In genomic region chr11:64185323-64186204, GRCh38 we compare ENCODE assay signal across 8 cellular contexts. TPM values are rescaled to one million over a fixed set of nuclear protein-coding genes. Genes with fewer than 3 reads are reported as not detected.
DNase-seq lines count a peak whose midpoint lies in the region; ATAC-seq, FAIRE-seq and TF ChIP-seq lines count a peak whose summit lies in the region.

TSS of gene STIP1 (plus strand) at chr11:64186171. CDS start at chr11:64186262, 91 bp downstream.

- peaks cover 0 to 12% (median 0%) of the 10 kb centered on the region in 5 experiments for H3K9me3 Mint-ChIP-seq in brain

- ATAC-seq in GM18520 (IDR thresholded peaks at IDR 0.05; ENCODE audit: unreplicated experiment) (peak; percentile 84), HG03064 (IDR thresholded peaks at IDR 0.05; ENCODE audit: low read depth, unreplicated experiment) (peak; percentile 84), gastrocnemius medialis (peak; percentile 84 to 85)

- peak within 1 kb of the TSS; percentile 95 to 99 (median 98) for H3K27ac ChIP-seq in gastrocnemius medialis

- no peaks in the 10 kb centered on the region for H3K36me3 ChIP-seq in gastrocnemius medialis

- peak in 1 of 2 experiments; percentile 43 for TF ChIP-seq CTCF in brain (conservative IDR thresholded peaks at IDR 0.05)
- peak; percentile 50 to 76 (median 67) for TF ChIP-seq CTCF in gastrocnemius medialis (IDR thresholded peaks at IDR 0.05 in 4 of 5, conservative IDR thresholded peaks at IDR 0.05 in 1 of 5)

- FAIRE-seq in TTC549 (lab: Jason Lieb, UNC): peak; percentile 91

- peak; percentile 100 for DNase-seq in A172 (ENCODE audit: low spot score)
- peak; percentile 99 for DNase-seq in NCI-H2107 treated with DMSO at 0.1 percent for 48 hours (lab: John Stamatoyannopoulos, UW; ENCODE audit: unreplicated experiment)
- DNase-seq in iPS DF 4.7 (ENCODE audit: extremely low read depth, low spot score): peak; percentile 98
- DNase-seq in gastrocnemius medialis: peak; percentile 100

- H3K27me3 Mint-ChIP-seq in brain: peaks cover 7% of the 10 kb centered on the region

- in situ Hi-C loops in gastrocnemius medialis (cut with MboI; ENCODE audit: low sequenced_read_pairs in 4 of 4): no loop called here

- peak within 1 kb of the TSS; percentile 68 to 85 (median 77) for H3K4me3 ChIP-seq in gastrocnemius medialis

- no peaks in the 10 kb centered on the region for H3K9me3 ChIP-seq in gastrocnemius medialis

- H3K4me1 Mint-ChIP-seq in brain: peaks cover 52% of the 10 kb centered on the region

- intact Hi-C loops in gastrocnemius medialis (cut with DNase I; ENCODE audit: low total_unique reads): loop anchor here (2.0 to 10.0 kb wide), 3 partner anchors 41 to 511 kb away; partner anchors contain the start of genes ATL3, NUDT22 and TRPT1

- H3K4me3 Mint-ChIP-seq in brain: peak within 1 kb of the TSS; percentile 90 to 96 (median 94)

- peak; percentile 99 to 100 for TF ChIP-seq POLR2A in gastrocnemius medialis (IDR thresholded peaks at IDR 0.05)

- peak within 1 kb of the TSS in 4 of 5 experiments; percentile 97 to 99 (median 98) for H3K27ac Mint-ChIP-seq in brain

- H3K36me3 Mint-ChIP-seq in brain: peaks cover 16% of the 10 kb centered on the region

- no peaks in the 10 kb centered on the region for H3K27me3 ChIP-seq in gastrocnemius medialis

- peaks cover 41 to 48% of the 10 kb centered on the region in 2 donors for H3K4me1 ChIP-seq in gastrocnemius medialis

RNA-seq across cellular contexts. Expression of gene STIP1, which starts in this region (rescaled TPM):
- 424 and 474 TPM in 2 replicates for total RNA-seq in A172 (2014; rRNA removed; shearing (Covaris generic))
- polyA plus RNA-seq in brain (ENCODE audit: insufficient read depth, low read depth, low replicate concordance): 307 TPM
- 100 to 1,000 TPM; 141 to 193 (median 168) TPM for total RNA-seq in gastrocnemius medialis

Comparison
In these comparisons a context has a peak if more than half of its experiments do, and no peak if none do; other contexts are left out.
1. Peak in every context shown above with its lines: DNase-seq, ATAC-seq, H3K4me3 ChIP-seq and H3K27ac ChIP-seq.